Comparison of ENCODE assay signal across 22 cellular contexts in genomic region chr2:215866594-215866993, GRCh38.
"Had no signal": no experiment of that assay in that cellular context is flagged by ENCODE, and none has a peak within 500 bp of the region (broad histone marks: within the 10 kb centered on the region; RNA-seq: fewer than 3 reads in every experiment).

No MANE protein-coding gene starts in this region.

- H3K27ac ChIP-seq: colonic mucosa, foreskin keratinocyte, right atrium auricular region, suprapubic skin, thyroid gland, upper lobe of left lung, uterus had no signal

- H3K4me3 Mint-ChIP-seq: immature natural killer cell; natural killer cell; stimulated activated effector memory CD8-positive, alpha-beta T cell treated with anti-CD3 and anti-CD28 coated beads, Interleukin-12 subunit alpha, Interleukin-12 subunit beta, amount 100 ng/mL, for 72 hours had no signal

- ATAC-seq: foreskin keratinocyte; left cardiac atrium; left ventricle myocardium superior; mucosa of descending colon; natural killer cell; stimulated activated effector memory CD8-positive, alpha-beta T cell treated with anti-CD3 and anti-CD28 coated beads, Interleukin-12 subunit alpha, Interleukin-12 subunit beta, amount 100 ng/mL, for 72 hours; stimulated activated naive CD8-positive, alpha-beta T cell treated with anti-CD3 and anti-CD28 coated beads, Interleukin-15, Interleukin-2, amounts not matched to agents 100 U/mL and 50 U/mL, for 24 hours had no signal

- H3K27ac Mint-ChIP-seq: immature natural killer cell; natural killer cell; stimulated activated effector memory CD8-positive, alpha-beta T cell treated with anti-CD3 and anti-CD28 coated beads, Interleukin-12 subunit alpha, Interleukin-12 subunit beta, amount 100 ng/mL, for 72 hours had no signal

- H3K4me1 Mint-ChIP-seq: immature natural killer cell; natural killer cell; stimulated activated effector memory CD8-positive, alpha-beta T cell treated with anti-CD3 and anti-CD28 coated beads, Interleukin-12 subunit alpha, Interleukin-12 subunit beta, amount 100 ng/mL, for 72 hours had no signal

- H3K9me3 ChIP-seq: colonic mucosa, mucosa of descending colon, right atrium auricular region, suprapubic skin, thyroid gland, upper lobe of left lung, uterus had no signal

- H3K4me3 ChIP-seq: colonic mucosa, lung, mucosa of descending colon, right atrium auricular region, suprapubic skin, thyroid gland, upper lobe of left lung, uterus had no signal

- H3K9me3 Mint-ChIP-seq: natural killer cell; stimulated activated effector memory CD8-positive, alpha-beta T cell treated with anti-CD3 and anti-CD28 coated beads, Interleukin-12 subunit alpha, Interleukin-12 subunit beta, amount 100 ng/mL, for 72 hours had no signal

- H3K4me1 ChIP-seq: colonic mucosa, foreskin keratinocyte, right atrium auricular region, thyroid gland, uterus had no signal

- H3K27me3 ChIP-seq: colonic mucosa, foreskin keratinocyte, right atrium auricular region, suprapubic skin, thyroid gland, upper lobe of left lung, uterus had no signal

- H3K36me3 Mint-ChIP-seq: immature natural killer cell; natural killer cell; stimulated activated effector memory CD8-positive, alpha-beta T cell treated with anti-CD3 and anti-CD28 coated beads, Interleukin-12 subunit alpha, Interleukin-12 subunit beta, amount 100 ng/mL, for 72 hours had no signal

- DNase-seq: colonic mucosa; dermis blood vessel endothelial cell; erythroblast; foreskin keratinocyte; immature natural killer cell; kidney; left cardiac atrium; left ventricle myocardium superior; mucosa of descending colon; natural killer cell; posterior cingulate gyrus; stimulated activated CD4-positive, alpha-beta T cell treated with anti-CD3 and anti-CD28 coated beads, Interleukin-4, amount 100 ng/mL, for 1 hour; stimulated activated CD8-positive, alpha-beta memory T cell treated with anti-CD3 and anti-CD28 coated beads, Interleukin-4, amount 100 ng/mL, for 48 hours; stimulated activated naive CD8-positive, alpha-beta T cell treated with anti-CD3 and anti-CD28 coated beads, Interleukin-15, Interleukin-2, amounts not matched to agents 100 U/mL and 50 U/mL, for 24 hours; thyroid gland; upper lobe of left lung; uterus had no signal

- H3K36me3 ChIP-seq: colonic mucosa, right atrium auricular region, suprapubic skin, thyroid gland, upper lobe of left lung, uterus had no signal

- FAIRE-seq: endothelial cell of umbilical vein, kidney had no signal
